ENCODE assay signal across 14 cellular contexts in the genomic region with DNA sequence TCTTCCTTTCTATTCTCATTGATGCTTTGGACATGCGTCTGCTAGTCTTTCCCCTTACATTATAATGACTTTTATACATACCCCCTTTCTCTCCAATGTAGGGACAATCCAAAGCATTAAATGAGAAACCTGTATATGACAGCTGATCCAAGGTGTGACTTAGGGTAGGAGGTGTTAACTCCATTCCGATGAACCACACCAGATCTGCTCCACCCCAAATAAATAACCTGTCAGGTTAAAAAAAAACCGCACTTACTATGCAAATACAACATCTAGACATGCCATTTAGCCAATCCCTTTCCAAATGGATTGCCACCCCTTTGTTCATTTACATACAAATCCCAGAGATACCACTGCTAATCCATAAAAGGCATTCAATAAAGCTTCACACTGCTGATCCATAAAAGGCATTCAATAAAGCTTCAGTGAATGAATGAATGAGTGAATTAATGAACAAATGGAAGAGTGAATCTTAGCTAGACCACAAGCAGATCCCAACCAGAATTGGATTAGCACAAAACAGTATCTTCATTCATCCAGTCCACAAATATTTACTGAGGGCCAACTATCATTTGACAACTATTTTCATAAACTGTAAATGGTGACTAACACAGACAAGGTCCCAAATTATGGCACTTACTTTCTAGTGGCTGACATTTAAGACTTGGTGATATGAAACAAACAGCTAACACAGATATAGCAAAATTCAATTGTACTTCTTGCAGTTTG.
DNase-seq lines count a peak whose midpoint lies in the region; ATAC-seq, FAIRE-seq and TF ChIP-seq lines count a peak whose summit lies in the region.
"Had no signal": no experiment of that assay in that cellular context is flagged by ENCODE, and none has a peak within 500 bp of the region (broad histone marks: within the 10 kb centered on the region; RNA-seq: fewer than 3 reads in every experiment).

No MANE protein-coding gene starts in this region.

- H3K4me1 Mint-ChIP-seq in CD8-positive, alpha-beta memory T cell, result peaks cover 58 to 86% (median 72%) of the 10 kb centered on the region in 3 donors

- no peaks in the 10 kb centered on the region for H3K27me3 ChIP-seq in BLaER1 treated with 17β-estradiol and CSF1 and Interleukin-3, amounts not matched to agents 10 nM and 100 nM
- no peaks in the 10 kb centered on the region for H3K27me3 ChIP-seq in CD8-positive, alpha-beta memory T cell (ENCODE audit: insufficient read depth, low read length, poor library complexity, severe bottlenecking)
- H3K27me3 ChIP-seq in foreskin keratinocyte (no peaks in the 10 kb centered on the region), pancreas (no peaks in the 10 kb centered on the region)
- H3K27me3 ChIP-seq: BLaER1 had no signal

- peak overlapping the region in 6 of 7 donors; percentile 6 to 69 (median 50) for H3K4me3 Mint-ChIP-seq in CD8-positive, alpha-beta memory T cell
- H3K4me3 Mint-ChIP-seq: IgD-negative memory B cell had no signal

- no peaks in the 10 kb centered on the region for H3K9me3 Mint-ChIP-seq in CD8-positive, alpha-beta memory T cell

- ATAC-seq in foreskin keratinocyte (no peak), left lobe of liver (no peak), sciatic nerve (no peak), pancreas (no peak)

- 67 to 81% methylated on average over 3 of the region's 3 CpGs for WGBS in pancreas, 2 donors

- CTCF ChIA-PET in CD8-positive, alpha-beta memory T cell (lab: Charles Lee), result no interaction called here

- no peaks in the 10 kb centered on the region; a peak in 1 of 22 replicates for H3K9me3 ChIP-seq in BLaER1 treated with 17β-estradiol and CSF1 and Interleukin-3, amounts not matched to agents 10 nM and 100 nM (replicated peaks in 1 of 11)
- H3K9me3 ChIP-seq in CD8-positive, alpha-beta memory T cell (ENCODE audit: low read length), result no peaks in the 10 kb centered on the region
- no peaks in the 10 kb centered on the region for H3K9me3 ChIP-seq in pancreas
- H3K9me3 ChIP-seq: BLaER1, HAP-1, heart left ventricle had no signal

- POLR2A ChIA-PET in CD8-positive, alpha-beta memory T cell (lab: Charles Lee), result no interaction called here

- H3K4me1 ChIP-seq in BLaER1 treated with 17β-estradiol and CSF1 and Interleukin-3, amounts not matched to agents 10 nM and 100 nM, result peaks cover 14 to 32% (median 19%) of the 10 kb centered on the region in 10 experiments
- H3K4me1 ChIP-seq in CD8-positive, alpha-beta memory T cell (ENCODE audit: insufficient read depth, low read length), result peaks cover 24% of the 10 kb centered on the region
- peaks cover 45% of the 10 kb centered on the region for H3K4me1 ChIP-seq in foreskin keratinocyte
- H3K4me1 ChIP-seq in pancreas, result no peaks in the 10 kb centered on the region

- peaks cover 0 to 1% of the 10 kb centered on the region in 2 donors for H3K27me3 Mint-ChIP-seq in CD8-positive, alpha-beta memory T cell
- H3K27me3 Mint-ChIP-seq: IgD-negative memory B cell had no signal

- H3K36me3 Mint-ChIP-seq in CD8-positive, alpha-beta memory T cell, result peaks cover 0 to 51% (median 6%) of the 10 kb centered on the region in 3 donors

- H3K27ac Mint-ChIP-seq in CD8-positive, alpha-beta memory T cell, result peak overlapping the region; percentile 38 to 88 (median 80)

- H3K4me3 ChIP-seq in BLaER1 treated with 17β-estradiol and CSF1 and Interleukin-3, amounts not matched to agents 10 nM and 100 nM, result no peak overlapping the region
- no peak overlapping the region for H3K4me3 ChIP-seq in CD8-positive, alpha-beta memory T cell (ENCODE audit: low read length)
- H3K4me3 ChIP-seq in pancreas, result no peak overlapping the region
- H3K4me3 ChIP-seq: BLaER1, HAP-1, heart left ventricle had no signal

- H4K20me1 ChIP-seq in BLaER1 treated with 17β-estradiol and CSF1 and Interleukin-3, amounts not matched to agents 10 nM and 100 nM, result peaks cover 0 to 33% (median 10%) of the 10 kb centered on the region in 11 experiments; a peak in 11 of 22 replicates
- H4K20me1 ChIP-seq: BLaER1 had no signal

- H3K4me2 ChIP-seq in BLaER1 treated with 17β-estradiol and CSF1 and Interleukin-3, amounts not matched to agents 10 nM and 100 nM, result peak overlapping the region; percentile 18 to 60 (median 43); a peak in 18 of 22 replicates
- H3K4me2 ChIP-seq: BLaER1 had no signal

- H3K36me3 ChIP-seq in BLaER1 treated with 17β-estradiol and CSF1 and Interleukin-3, amounts not matched to agents 10 nM and 100 nM, result peaks cover 0 to 22% (median 7%) of the 10 kb centered on the region in 11 experiments; a peak in 4 of 22 replicates
- H3K36me3 ChIP-seq in CD8-positive, alpha-beta memory T cell (ENCODE audit: insufficient read depth, low read length), result no peaks in the 10 kb centered on the region
- H3K36me3 ChIP-seq in pancreas, result no peaks in the 10 kb centered on the region
- H3K36me3 ChIP-seq: BLaER1, HAP-1, heart left ventricle had no signal

- intact Hi-C loops in sciatic nerve (cut with DNase I) (no loop called here), pancreas (cut with DNase I) (no loop called here)

- TF ChIP-seq CTCF in foreskin keratinocyte (conservative IDR thresholded peaks at IDR 0.05) (no peak), pancreas (IDR thresholded peaks at IDR 0.05) (no peak)

- DNase-seq in CD8-positive, alpha-beta memory T cell, result no peak
- DNase-seq in SW480 (ENCODE audit: low spot score), result peak; percentile 67
- no peak for DNase-seq in foreskin keratinocyte
- no peak for DNase-seq in left lobe of liver (ENCODE audit: low spot score)
- DNase-seq in glomerular visceral epithelial cell (ENCODE audit: extremely low spot score), result no peak
- no peak for DNase-seq in sciatic nerve (ENCODE audit: low spot score)
- no peak for DNase-seq in pancreas
- DNase-seq: activated CD4-positive, alpha-beta T cell treated with anti-CD3 and anti-CD28 coated beads for 48 hours had no signal

- H3K9ac ChIP-seq in BLaER1 treated with 17β-estradiol and CSF1 and Interleukin-3, amounts not matched to agents 10 nM and 100 nM, result no peak overlapping the region
- H3K9ac ChIP-seq: BLaER1 had no signal

- H3K27ac ChIP-seq in BLaER1 treated with 17β-estradiol and CSF1 and Interleukin-3, amounts not matched to agents 10 nM and 100 nM, result no peak overlapping the region
- no peak overlapping the region for H3K27ac ChIP-seq in CD8-positive, alpha-beta memory T cell (ENCODE audit: low read depth, low read length)
- H3K27ac ChIP-seq in foreskin keratinocyte (peak overlapping the region; percentile 87), pancreas (no peak overlapping the region)
- H3K27ac ChIP-seq: BLaER1, heart left ventricle had no signal

- no peak for FAIRE-seq in pancreas (lab: Jason Lieb, UNC)
- FAIRE-seq: kidney had no signal
